In genomic region chr1:59498640-59499039, GRCh38 we compare ENCODE assay signal across 11 cellular contexts.
DNase-seq lines count a peak whose midpoint lies in the region; ATAC-seq and TF ChIP-seq lines count a peak whose summit lies in the region.
"Had no signal": no experiment of that assay in that cellular context is flagged by ENCODE, and none has a peak within 500 bp of the region (broad histone marks: within the 10 kb centered on the region; RNA-seq: fewer than 3 reads in every experiment).

No MANE protein-coding gene starts in this region.

- H2AFZ ChIP-seq in SK-N-SH (ENCODE audit: low read depth): no peak overlapping the region

- ATAC-seq in foreskin keratinocyte: peak; percentile 4
- ATAC-seq: WTC11 had no signal

- TF ChIP-seq RAD21 in SK-N-SH (IDR thresholded peaks at IDR 0.05; ENCODE audit: low read length): no peak

- H3K79me2 ChIP-seq in SK-N-SH (ENCODE audit: insufficient read depth): no peaks in the 10 kb centered on the region

- TF ChIP-seq CTCF in SK-N-SH (IDR thresholded peaks at IDR 0.05) (no peak), foreskin keratinocyte (conservative IDR thresholded peaks at IDR 0.05) (no peak)

- H3K27ac ChIP-seq in SK-N-SH (ENCODE audit: low read depth in 2 of 2, low read length in 1 of 2): peak overlapping the region in 1 of 2 experiments; percentile 46; a peak in 2 of 4 replicates
- peak overlapping the region; percentile 96 for H3K27ac ChIP-seq in foreskin keratinocyte
- H3K27ac ChIP-seq: 22Rv1 had no signal

- H3K4me3 ChIP-seq in SK-N-SH (ENCODE audit: low read depth in 2 of 2, low read length in 1 of 2) (no peak overlapping the region), skeletal muscle satellite cell (ENCODE audit: low read length) (no peak overlapping the region)

- H3F3A ChIP-seq in SK-N-SH (replicated peaks; ENCODE audit: insufficient read depth): peaks cover 3% of the 10 kb centered on the region

- peak overlapping the region; percentile 12; the same call in 1 of the 2 replicates for H3K4me2 ChIP-seq in SK-N-SH
- H3K4me2 ChIP-seq in skeletal muscle satellite cell (ENCODE audit: low read length): peak overlapping the region; percentile 37

- CTCF ChIA-PET in SK-N-SH (lab: Yijun Ruan, JAX): interaction anchor here (1.5 kb wide), 1 partner anchor 28 kb away, joined by 4 read pairs; no protein-coding TSS in a partner anchor

- H3K27me3 ChIP-seq in SK-N-SH (ENCODE audit: insufficient read depth) (no peaks in the 10 kb centered on the region), foreskin keratinocyte (no peaks in the 10 kb centered on the region), skeletal muscle satellite cell (ENCODE audit: control insufficient read depth, insufficient read depth, low read length) (no peaks in the 10 kb centered on the region)

- TF ChIP-seq EP300 in SK-N-SH (IDR thresholded peaks at IDR 0.05; ENCODE audit: borderline replicate concordance in 1 of 2, low read depth in 1 of 2, low read length in 1 of 2): no peak; a peak in 1 of 4 replicates

- peaks cover 18 to 26% of the 10 kb centered on the region in 2 experiments; a peak in 3 of 4 replicates for H3K4me1 ChIP-seq in SK-N-SH (ENCODE audit: control insufficient read depth in 1 of 2, insufficient read depth in 2 of 2, low read depth in 1 of 2, low read length in 1 of 2)
- peaks cover 38% of the 10 kb centered on the region for H3K4me1 ChIP-seq in foreskin keratinocyte
- H3K4me1 ChIP-seq in skeletal muscle satellite cell (ENCODE audit: control insufficient read depth, insufficient read depth, low read length): peaks cover 21% of the 10 kb centered on the region

- POLR2A ChIA-PET in SK-N-SH (lab: Yijun Ruan, JAX): no interaction called here

- H3K36me3 ChIP-seq in SK-N-SH (replicated peaks in 1 of 2; ENCODE audit: control insufficient read depth in 1 of 2, insufficient read depth in 2 of 2, low read length in 1 of 2) (no peaks in the 10 kb centered on the region), skeletal muscle satellite cell (ENCODE audit: insufficient read depth, low read length) (no peaks in the 10 kb centered on the region)

- peak; percentile 37 for DNase-seq in DMS 273 (lab: John Stamatoyannopoulos, UW; ENCODE audit: unreplicated experiment)
- DNase-seq in DMS 273 treated with DMSO at 0.1 percent for 48 hours (lab: John Stamatoyannopoulos, UW): no peak
- no peak for DNase-seq in SK-N-SH
- DNase-seq in foreskin keratinocyte: peak in 1 of 2 donors; percentile 52
- no peak for DNase-seq in activated gamma-delta T cell treated with Interleukin-2 at 50 U/mL for 16 hours
- no peak for DNase-seq in stimulated activated CD4-positive, alpha-beta T cell treated with anti-CD3 and anti-CD28 coated beads, Interleukin-4, amount 100 ng/mL, for 1 hour
- DNase-seq in DMS79 treated with DMSO at 0.1 percent for 48 hours (lab: John Stamatoyannopoulos, UW): no peak
- DNase-seq: NCI-H187 treated with DMSO at 0.1 percent for 48 hours had no signal

- no peaks in the 10 kb centered on the region for H3K9me2 ChIP-seq in SK-N-SH

- H3K9me3 ChIP-seq in SK-N-SH (no peaks in the 10 kb centered on the region), skeletal muscle satellite cell (replicated peaks; ENCODE audit: low read length) (no peaks in the 10 kb centered on the region)

- no peak overlapping the region for H3K9ac ChIP-seq in SK-N-SH
- H3K9ac ChIP-seq in skeletal muscle satellite cell (ENCODE audit: low read depth, low read length): no peak overlapping the region

- WGBS in SK-N-SH (ENCODE audit: low lambda C conversion rate): 25% methylated on average over 4 of the region's 4 CpGs

- H4K20me1 ChIP-seq in SK-N-SH (ENCODE audit: insufficient read depth): no peaks in the 10 kb centered on the region

TF ChIP-seq in SK-N-SH, 30 proteins besides CTCF, POLR2A, EP300 and RAD21:
- no peak for TF ChIP-seq ZBTB33 (IDR thresholded peaks at IDR 0.05; ENCODE audit: borderline replicate concordance, low read depth)
- TF ChIP-seq NFIC (IDR thresholded peaks at IDR 0.05; ENCODE audit: borderline replicate concordance): peak; percentile 65; the same call in 1 of the 2 replicates
- TF ChIP-seq REST (IDR thresholded peaks at IDR 0.05; ENCODE audit: low read depth, low read length): no peak
- TF ChIP-seq GATA2 (CRISPR knock-in tag; IDR thresholded peaks at IDR 0.05): no peak
- TF ChIP-seq MAX (IDR thresholded peaks at IDR 0.05; ENCODE audit: low read depth): no peak
- peak; percentile 27; the same call in 1 of the 2 replicates for TF ChIP-seq TCF12 (IDR thresholded peaks at IDR 0.05)
- TF ChIP-seq JUND (IDR thresholded peaks at IDR 0.05): 0 out of 2 replicates have a peak, but pooled peaks have one; percentile 2
- no peak for TF ChIP-seq TAF1 (IDR thresholded peaks at IDR 0.05; ENCODE audit: borderline replicate concordance, low read depth, low read length)
- peak; percentile 46 for TF ChIP-seq PBX3 (IDR thresholded peaks at IDR 0.05)
